1 cellular context compared by ENCODE assay signal in genomic region chr11:85313741-85314140, GRCh38.
TF ChIP-seq lines count a peak whose summit lies in the region.

No MANE protein-coding gene starts in this region.

TF ChIP-seq in GM23338, 12 proteins besides CTCF, POLR2A, EP300 and RAD21 (continued from another document):
- no peak for TF ChIP-seq ZNF462 (CRISPR knock-in tag; IDR thresholded peaks at IDR 0.05)
- TF ChIP-seq ETS1 (IDR thresholded peaks at IDR 0.05) = no peak
- no peak for TF ChIP-seq EZH2phosphoT487 (IDR thresholded peaks at IDR 0.05; ENCODE audit: unreplicated experiment)
